ENCODE assay signal across 28 cellular contexts in the genomic region with DNA sequence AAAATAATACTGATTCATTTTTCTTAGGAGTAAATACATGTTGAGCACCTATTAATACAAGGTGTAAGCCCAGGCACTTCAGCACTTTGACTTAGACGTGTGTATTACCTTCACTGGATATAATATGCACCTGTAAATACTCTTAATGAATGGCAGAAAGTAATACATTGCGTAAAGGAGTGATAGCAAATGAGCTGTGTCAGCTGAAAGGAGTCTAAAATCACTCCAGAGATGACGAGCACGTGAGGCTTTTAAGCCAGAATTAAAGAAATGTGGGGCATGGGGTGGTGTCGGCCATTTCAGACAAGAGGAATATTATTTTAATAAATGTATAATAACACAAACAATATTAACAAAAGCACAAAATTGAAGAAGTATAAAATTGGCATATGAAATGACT.
"Had no signal": no experiment of that assay in that cellular context is flagged by ENCODE, and none has a peak within 500 bp of the region (broad histone marks: within the 10 kb centered on the region; RNA-seq: fewer than 3 reads in every experiment).

No MANE protein-coding gene starts in this region.

- H3K27ac Mint-ChIP-seq: dendritic cell treated with granulocyte-macrophage colony-stimulating factor and Interleukin-4, amounts not matched to agents 40 ng/mL and 50 ng/mL, for 4 days; effector memory CD8-positive, alpha-beta T cell had no signal

- H3K4me3 Mint-ChIP-seq: dendritic cell treated with granulocyte-macrophage colony-stimulating factor and Interleukin-4, amounts not matched to agents 40 ng/mL and 50 ng/mL, for 4 days; effector memory CD8-positive, alpha-beta T cell had no signal

- H3K9me3 Mint-ChIP-seq: effector memory CD8-positive, alpha-beta T cell had no signal

- H3K36me3 ChIP-seq: colonic mucosa, esophagus muscularis mucosa, esophagus squamous epithelium, gastrocnemius medialis, gastroesophageal sphincter, heart left ventricle, heart right ventricle had no signal

- H3K9me3 ChIP-seq: colonic mucosa, esophagus muscularis mucosa, gastrocnemius medialis, gastroesophageal sphincter, heart left ventricle, heart right ventricle had no signal

- DNase-seq: colonic mucosa; cortex of kidney; dermis blood vessel endothelial cell; dorsolateral prefrontal cortex; effector CD4-positive, alpha-beta T cell; effector CD8-positive, alpha-beta T cell; effector memory CD4-positive, alpha-beta T cell; effector memory CD8-positive, alpha-beta T cell; erythroblast; esophagus squamous epithelium; foreskin fibroblast; foreskin keratinocyte; foreskin melanocyte; glutamatergic neuron; head of caudate nucleus; heart left ventricle; heart right ventricle had no signal

- FAIRE-seq: colon, endometrium, endothelial cell of umbilical vein, frontal cortex had no signal

- H3K4me3 ChIP-seq: colonic mucosa, coronary artery, dorsolateral prefrontal cortex, esophagus muscularis mucosa, esophagus squamous epithelium, gastrocnemius medialis, gastroesophageal sphincter, heart left ventricle, heart right ventricle had no signal

- H3K4me1 ChIP-seq: colonic mucosa, esophagus muscularis mucosa, gastroesophageal sphincter, heart left ventricle, heart right ventricle had no signal

- ATAC-seq: effector memory CD8-positive, alpha-beta T cell; esophagus mucosa; foreskin keratinocyte; gastroesophageal sphincter; heart left ventricle; heart right ventricle had no signal

- H3K27me3 ChIP-seq: colonic mucosa, dorsolateral prefrontal cortex, esophagus muscularis mucosa, foreskin keratinocyte, gastrocnemius medialis, gastroesophageal sphincter, heart left ventricle, heart right ventricle had no signal

- H3K27me3 Mint-ChIP-seq: dendritic cell treated with granulocyte-macrophage colony-stimulating factor and Interleukin-4, amounts not matched to agents 40 ng/mL and 50 ng/mL, for 4 days had no signal

- H3K27ac ChIP-seq: colonic mucosa, coronary artery, dorsolateral prefrontal cortex, epithelial cell of prostate, esophagus muscularis mucosa, esophagus squamous epithelium, foreskin keratinocyte, gastroesophageal sphincter, heart left ventricle, heart right ventricle had no signal
